ENCODE assay signal across 9 cellular contexts in the genomic region with DNA sequence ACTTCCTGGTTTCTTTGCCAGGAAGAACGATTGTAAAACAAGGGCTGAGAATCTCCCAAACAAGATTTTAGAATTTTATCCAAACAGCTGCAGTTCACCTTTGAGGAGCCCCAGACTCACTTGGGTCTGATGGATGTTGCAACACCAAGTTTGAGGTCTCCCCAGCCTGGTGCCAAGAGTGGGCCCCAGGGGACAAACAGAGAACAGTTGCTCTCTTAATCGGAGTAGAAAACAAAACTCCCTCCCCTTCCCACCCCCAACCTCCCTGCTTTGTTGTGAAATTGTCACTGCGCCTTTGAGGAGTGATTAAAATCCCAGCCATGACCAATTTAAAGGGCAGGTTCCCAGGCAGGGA.
DNase-seq lines count a peak whose midpoint lies in the region; TF ChIP-seq lines count a peak whose summit lies in the region.
"Had no signal": no experiment of that assay in that cellular context is flagged by ENCODE, and none has a peak within 500 bp of the region (broad histone marks: within the 10 kb centered on the region; RNA-seq: fewer than 3 reads in every experiment).

No MANE protein-coding gene starts in this region.

- intact Hi-C loops in lower leg skin (cut with DNase I; ENCODE audit: low total_unique reads) (no loop called here), thyroid gland (cut with DNase I) (no loop called here)

- H3K27me3 ChIP-seq in adipocyte (replicated peaks; ENCODE audit: control insufficient read depth, insufficient read depth, low read length) (peaks cover 17% of the 10 kb centered on the region), thyroid gland (no peaks in the 10 kb centered on the region)

- peak; percentile 60 for DNase-seq in NCI-H1436 (lab: John Stamatoyannopoulos, UW)
- no peak for DNase-seq in NCI-H1436 treated with DMSO at 0.1 percent for 48 hours (lab: John Stamatoyannopoulos, UW)
- peak; percentile 80 for DNase-seq in adipocyte (ENCODE audit: low read depth)
- DNase-seq in lower leg skin (ENCODE audit: low spot score in 2 of 2): peak; percentile 79 to 96
- peak; percentile 45 to 64 for DNase-seq in thyroid gland
- DNase-seq in HEK293T (ENCODE audit: extremely low spot score): no peak
- DNase-seq in GM10266 (ENCODE audit: extremely low spot score): no peak
- DNase-seq in stimulated activated CD4-positive, alpha-beta T cell treated with anti-CD3 and anti-CD28 coated beads, Interleukin-2, amount 100 ng/mL, for 24 hours: no peak

- H3K9me3 ChIP-seq in adipocyte (ENCODE audit: control insufficient read depth, low read length) (no peaks in the 10 kb centered on the region), thyroid gland (no peaks in the 10 kb centered on the region)
- H3K9me3 ChIP-seq: A549 had no signal

- peak overlapping the region; percentile 60 for H3K9ac ChIP-seq in adipocyte (ENCODE audit: low read length)

- TF ChIP-seq CTCF in lower leg skin (IDR thresholded peaks at IDR 0.05): no peak
- TF ChIP-seq CTCF in thyroid gland (IDR thresholded peaks at IDR 0.05): no peak
- no peak for TF ChIP-seq CTCF in GM10266 (IDR thresholded peaks at IDR 0.05; ENCODE audit: control insufficient read depth, insufficient read depth, low read depth, missing control alignments)

- H3K4me3 ChIP-seq in adipocyte (ENCODE audit: low read length) (peak overlapping the region; percentile 74), lower leg skin (ENCODE audit: low read depth, poor library complexity, severe bottlenecking) (no peak overlapping the region), thyroid gland (replicated peaks in 1 of 3) (no peak overlapping the region)
- H3K4me3 ChIP-seq: A549 had no signal

- 9 to 18% methylated on average over 3 of the region's 3 CpGs for WGBS in lower leg skin, 2 donors
- 17 to 19% methylated on average over 3 of the region's 3 CpGs for WGBS in thyroid gland, 2 donors

- CTCF ChIA-PET in HEK293T (lab: Yijun Ruan, JAX): no interaction called here

- H3K27ac ChIP-seq in thyroid gland: peak overlapping the region in 2 of 3 donors; percentile 44 to 54
- H3K27ac ChIP-seq: A549 had no signal

- POLR2A ChIA-PET in HEK293T (lab: Yijun Ruan, JAX): no interaction called here

- TF ChIP-seq POLR2A in lower leg skin (IDR thresholded peaks at IDR 0.05) (no peak), thyroid gland (IDR thresholded peaks at IDR 0.05) (no peak)

- H3K36me3 ChIP-seq in adipocyte (ENCODE audit: control insufficient read depth, insufficient read depth, low read length, severe bottlenecking) (no peaks in the 10 kb centered on the region), thyroid gland (no peaks in the 10 kb centered on the region)

- H3K4me1 ChIP-seq in adipocyte (ENCODE audit: control insufficient read depth, insufficient read depth, low read length) (peaks cover 21% of the 10 kb centered on the region), thyroid gland (peaks cover 29 to 40% of the 10 kb centered on the region in 2 donors)
- H3K4me1 ChIP-seq: A549 had no signal

TF ChIP-seq in HEK293T, 16 proteins besides CTCF, POLR2A, EP300 and RAD21:
- TF ChIP-seq FOXA1 (IDR thresholded peaks at IDR 0.05) (no peak), SUZ12 (IDR thresholded peaks at IDR 0.05) (no peak), FOXK2 (IDR thresholded peaks at IDR 0.05) (no peak), CTBP1 (IDR thresholded peaks at IDR 0.05; ENCODE audit: borderline replicate concordance) (no peak), L3MBTL2 (conservative IDR thresholded peaks at IDR 0.05) (no peak), ARNT (IDR thresholded peaks at IDR 0.05) (no peak), HDGF (IDR thresholded peaks at IDR 0.05; ENCODE audit: borderline replicate concordance) (no peak), NFRKB (IDR thresholded peaks at IDR 0.05) (no peak)
- TF ChIP-seq, protein P1, sequence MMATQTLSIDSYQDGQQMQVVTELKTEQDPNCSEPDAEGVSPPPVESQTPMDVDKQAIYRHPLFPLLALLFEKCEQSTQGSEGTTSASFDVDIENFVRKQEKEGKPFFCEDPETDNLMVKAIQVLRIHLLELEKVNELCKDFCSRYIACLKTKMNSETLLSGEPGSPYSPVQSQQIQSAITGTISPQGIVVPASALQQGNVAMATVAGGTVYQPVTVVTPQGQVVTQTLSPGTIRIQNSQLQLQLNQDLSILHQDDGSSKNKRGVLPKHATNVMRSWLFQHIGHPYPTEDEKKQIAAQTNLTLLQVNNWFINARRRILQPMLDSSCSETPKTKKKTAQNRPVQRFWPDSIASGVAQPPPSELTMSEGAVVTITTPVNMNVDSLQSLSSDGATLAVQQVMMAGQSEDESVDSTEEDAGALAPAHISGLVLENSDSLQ (IDR thresholded peaks at IDR 0.05): no peak

Comparison
In these comparisons a context has a peak if more than half of its experiments do, and no peak if none do; other contexts are left out.
1. DNase-seq: peak in NCI-H1436 (single experiment), adipocyte (single experiment), lower leg skin (2 of 2) and thyroid gland (2 of 2); none in NCI-H1436 treated with DMSO at 0.1 percent for 48 hours (single experiment), HEK293T (single experiment), GM10266 (single experiment) and stimulated activated CD4-positive, alpha-beta T cell treated with anti-CD3 and anti-CD28 coated beads, Interleukin-2, amount 100 ng/mL, for 24 hours (0 of 2).